Comparison of ENCODE assay signal across 1 cellular context in the genomic region with DNA sequence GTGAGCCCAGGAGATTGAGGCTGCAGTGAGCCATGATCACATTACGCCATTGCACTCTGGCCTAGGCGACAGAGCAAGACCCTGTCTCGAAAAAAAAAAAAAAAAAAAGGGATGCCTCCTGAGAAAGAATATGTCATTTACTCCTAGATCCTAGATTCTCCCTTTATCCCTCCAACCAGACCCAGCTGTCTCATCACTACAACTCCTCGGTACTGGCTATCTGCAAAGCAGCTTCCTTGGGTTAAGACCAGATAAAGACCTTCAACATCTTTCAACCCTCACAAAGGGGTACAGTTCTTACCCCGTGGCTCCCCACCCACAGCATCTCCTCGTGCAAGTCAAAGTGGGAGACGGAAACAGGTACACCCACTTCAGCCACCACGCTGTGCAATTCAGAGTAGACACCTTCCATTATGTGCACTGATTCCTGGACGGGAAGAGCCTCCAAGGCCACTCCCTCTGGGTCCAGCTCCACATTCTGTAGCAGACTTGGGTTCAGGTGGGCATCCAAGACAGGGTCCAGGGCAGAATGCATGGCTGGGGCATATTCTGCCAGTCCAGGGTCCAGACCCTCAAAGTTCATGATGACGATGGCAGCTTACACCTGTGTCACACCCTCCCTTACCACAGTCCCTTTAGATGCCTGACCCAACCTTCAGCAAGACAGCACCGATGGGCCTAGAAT.
TF ChIP-seq lines count a peak whose summit lies in the region.

No MANE protein-coding gene starts in this region.

TF ChIP-seq in liver, 16 proteins besides CTCF, POLR2A, EP300 and RAD21 (continued from another document):
- no peak for TF ChIP-seq REST (IDR thresholded peaks at IDR 0.05)
- TF ChIP-seq EGR1 (IDR thresholded peaks at IDR 0.05; ENCODE audit: low read depth in 2 of 2): no peak
- TF ChIP-seq, protein P1, sequence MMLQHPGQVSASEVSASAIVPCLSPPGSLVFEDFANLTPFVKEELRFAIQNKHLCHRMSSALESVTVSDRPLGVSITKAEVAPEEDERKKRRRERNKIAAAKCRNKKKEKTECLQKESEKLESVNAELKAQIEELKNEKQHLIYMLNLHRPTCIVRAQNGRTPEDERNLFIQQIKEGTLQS (IDR thresholded peaks at IDR 0.05): no peak
- TF ChIP-seq JUND (IDR thresholded peaks at IDR 0.05): no peak
- TF ChIP-seq GABPA (IDR thresholded peaks at IDR 0.05 in 1 of 2, conservative IDR thresholded peaks at IDR 0.05 in 1 of 2): no peak
- TF ChIP-seq MAX (IDR thresholded peaks at IDR 0.05): no peak
- TF ChIP-seq, protein P2, sequence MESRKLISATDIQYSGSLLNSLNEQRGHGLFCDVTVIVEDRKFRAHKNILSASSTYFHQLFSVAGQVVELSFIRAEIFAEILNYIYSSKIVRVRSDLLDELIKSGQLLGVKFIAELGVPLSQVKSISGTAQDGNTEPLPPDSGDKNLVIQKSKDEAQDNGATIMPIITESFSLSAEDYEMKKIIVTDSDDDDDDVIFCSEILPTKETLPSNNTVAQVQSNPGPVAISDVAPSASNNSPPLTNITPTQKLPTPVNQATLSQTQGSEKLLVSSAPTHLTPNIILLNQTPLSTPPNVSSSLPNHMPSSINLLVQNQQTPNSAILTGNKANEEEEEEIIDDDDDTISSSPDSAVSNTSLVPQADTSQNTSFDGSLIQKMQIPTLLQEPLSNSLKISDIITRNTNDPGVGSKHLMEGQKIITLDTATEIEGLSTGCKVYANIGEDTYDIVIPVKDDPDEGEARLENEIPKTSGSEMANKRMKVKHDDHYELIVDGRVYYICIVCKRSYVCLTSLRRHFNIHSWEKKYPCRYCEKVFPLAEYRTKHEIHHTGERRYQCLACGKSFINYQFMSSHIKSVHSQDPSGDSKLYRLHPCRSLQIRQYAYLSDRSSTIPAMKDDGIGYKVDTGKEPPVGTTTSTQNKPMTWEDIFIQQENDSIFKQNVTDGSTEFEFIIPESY (IDR thresholded peaks at IDR 0.05): no peak
- TF ChIP-seq TAF1 (conservative IDR thresholded peaks at IDR 0.05): no peak
